Comparison of ENCODE assay signal across 10 cellular contexts in genomic region chr14:21894003-21894897, GRCh38.
DNase-seq lines count a peak whose midpoint lies in the region; ATAC-seq and TF ChIP-seq lines count a peak whose summit lies in the region.
"Had no signal": no experiment of that assay in that cellular context is flagged by ENCODE, and none has a peak within 500 bp of the region (broad histone marks: within the 10 kb centered on the region; RNA-seq: fewer than 3 reads in every experiment).

No MANE protein-coding gene starts in this region.

- H3K4me3 ChIP-seq in epithelial cell of proximal tubule (ENCODE audit: low read depth, low read length): no peak overlapping the region
- H3K4me3 ChIP-seq: SJCRH30 had no signal

- ATAC-seq in omental fat pad (ENCODE audit: low FRiP score): no peak
- ATAC-seq: left colon had no signal

- DNase-seq in NCI-H82 (lab: John Stamatoyannopoulos, UW): peak; percentile 90
- no peak for DNase-seq in NCI-H82 treated with DMSO at 0.1 percent for 48 hours (lab: John Stamatoyannopoulos, UW; ENCODE audit: unreplicated experiment)
- peak; percentile 39 to 48 for DNase-seq in activated CD4-positive, alpha-beta T cell treated with anti-CD3 and anti-CD28 coated beads, Interleukin-2, amount 50 U/mL, for 4 hours
- DNase-seq in epithelial cell of proximal tubule (ENCODE audit: low read depth): no peak
- peak; percentile 18 to 27 (median 25) for DNase-seq in stimulated activated CD4-positive, alpha-beta T cell treated with anti-CD3 and anti-CD28 coated beads, TNF-alpha, amount 100 ng/mL, for 4 hours (ENCODE audit: low read depth in 3 of 3)
- no peak for DNase-seq in cortex of kidney (lab: John Stamatoyannopoulos, UW)
- no peak for DNase-seq in omental fat pad (ENCODE audit: low spot score)
- no peak for DNase-seq in NCI-H345 treated with DMSO at 0.1 percent for 48 hours (lab: John Stamatoyannopoulos, UW; ENCODE audit: unreplicated experiment)

- TF ChIP-seq CTCF in epithelial cell of proximal tubule (conservative IDR thresholded peaks at IDR 0.05; ENCODE audit: low read depth, low read length) (peak; percentile 60), omental fat pad (IDR thresholded peaks at IDR 0.05) (no peak)

Comparison
In these comparisons a context has a peak if more than half of its experiments do, and no peak if none do; other contexts are left out.
1. DNase-seq: peak in NCI-H82 (single experiment), activated CD4-positive, alpha-beta T cell treated with anti-CD3 and anti-CD28 coated beads, Interleukin-2, amount 50 U/mL, for 4 hours (2 of 2) and stimulated activated CD4-positive, alpha-beta T cell treated with anti-CD3 and anti-CD28 coated beads, TNF-alpha, amount 100 ng/mL, for 4 hours (3 of 3); none in NCI-H82 treated with DMSO at 0.1 percent for 48 hours (single experiment), epithelial cell of proximal tubule (single experiment), cortex of kidney (single experiment), omental fat pad (single experiment) and NCI-H345 treated with DMSO at 0.1 percent for 48 hours (single experiment).